In the genomic region with DNA sequence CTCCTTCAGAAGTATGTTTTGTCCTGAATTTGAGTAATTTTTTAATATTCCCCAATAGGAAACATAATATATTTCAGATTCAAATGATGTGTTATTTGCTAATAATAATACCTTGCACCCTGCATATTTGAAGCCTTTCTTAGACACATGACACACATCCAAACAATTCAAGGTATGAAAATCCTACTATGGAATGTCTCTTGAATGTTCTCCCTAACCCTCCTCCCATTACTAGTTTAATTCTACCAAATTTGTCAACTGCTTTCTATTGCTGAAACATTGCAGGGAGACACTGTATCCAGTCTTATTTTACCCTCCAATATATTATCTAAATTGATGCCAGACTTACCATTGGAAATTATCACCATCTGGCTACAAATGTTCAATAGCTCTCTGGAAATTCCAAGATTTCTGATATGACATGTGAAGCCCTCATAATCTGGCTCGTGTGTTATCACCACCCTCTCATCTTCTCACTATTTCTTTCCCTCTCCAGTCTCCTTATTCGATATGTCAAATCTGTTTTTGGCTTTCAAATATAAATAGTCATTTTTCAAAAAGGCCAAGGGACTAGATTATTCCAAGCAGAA, we compare ENCODE assay signal across 21 cellular contexts.
A peak's percentile ranks its signal among the peaks of the same experiment; 100 is the strongest.
DNase-seq lines count a peak whose midpoint lies in the region; ATAC-seq and TF ChIP-seq lines count a peak whose summit lies in the region.
"Had no signal": no experiment of that assay in that cellular context is flagged by ENCODE, and none has a peak within 500 bp of the region (broad histone marks: within the 10 kb centered on the region; RNA-seq: fewer than 3 reads in every experiment).

No MANE protein-coding gene starts in this region.

- H3K4me3 ChIP-seq in GM23248, result no peak overlapping the region
- no peak overlapping the region for H3K4me3 ChIP-seq in SJSA1
- H3K4me3 ChIP-seq in fibroblast of pulmonary artery (replicated peaks; ENCODE audit: low read depth, low read length), result no peak overlapping the region
- H3K4me3 ChIP-seq in trophoblast cell (ENCODE audit: low read depth, low read length), result no peak overlapping the region
- no peak overlapping the region for H3K4me3 ChIP-seq in lower lobe of right lung
- H3K4me3 ChIP-seq in A673 (ENCODE audit: low read depth, low read length, poor library complexity, severe bottlenecking), result no peak overlapping the region
- H3K4me3 ChIP-seq: mucosa of descending colon, Peyer's patch, thoracic aorta had no signal

- no peaks in the 10 kb centered on the region for H3K27me3 Mint-ChIP-seq in natural killer cell (ENCODE audit: low read depth in 2 of 2)

- no peaks in the 10 kb centered on the region for H3K36me3 Mint-ChIP-seq in natural killer cell
- H3K36me3 Mint-ChIP-seq: T-cell had no signal

- H3K9me3 Mint-ChIP-seq in natural killer cell, result peaks cover 3 to 4% of the 10 kb centered on the region in 2 donors

- H3K23ac ChIP-seq in trophoblast cell (ENCODE audit: low read length), result no peak overlapping the region

- BruUV-seq in A673 (replicated peaks; lab: Mats Ljungman, UMichigan), result no TSS peak

- H2AFZ ChIP-seq in GM23248 (peak overlapping the region; percentile 56), trophoblast cell (ENCODE audit: insufficient read depth, low read length, poor library complexity) (no peak overlapping the region)

- H4K12ac ChIP-seq in trophoblast cell (ENCODE audit: low read depth, low read length), result no peak overlapping the region

- no peak overlapping the region for H3K27ac Mint-ChIP-seq in natural killer cell
- H3K27ac Mint-ChIP-seq: T-cell had no signal

- POLR2A ChIA-PET in A673 (lab: Charles Lee; ENCODE audit: low non-redundant PET), result no interaction called here

- no peak overlapping the region for H2AK5ac ChIP-seq in trophoblast cell (ENCODE audit: low read length)

- no peak overlapping the region for H3K9ac ChIP-seq in GM23248
- H3K9ac ChIP-seq in trophoblast cell (ENCODE audit: low read length), result no peak overlapping the region
- H3K9ac ChIP-seq: KMS-11 had no signal

- CTCF ChIA-PET in A673 (lab: Charles Lee), result no interaction called here

- no peak overlapping the region for H3K4me3 Mint-ChIP-seq in natural killer cell
- H3K4me3 Mint-ChIP-seq: T-cell had no signal

- H4K20me1 ChIP-seq in GM23248 (ENCODE audit: insufficient read depth), result no peaks in the 10 kb centered on the region

- DNase-seq in GM23248 (peak; percentile 30), SJSA1 (ENCODE audit: low read depth in 1 of 2, low spot score in 2 of 2) (peak in 1 of 2 experiments; percentile 21), fibroblast of pulmonary artery (ENCODE audit: low read depth) (peak; percentile 35), trophoblast cell (peak in 1 of 2 donors; percentile 70), NCI-H1048 (lab: John Stamatoyannopoulos, UW) (no peak), lower lobe of right lung (no peak), A673 (ENCODE audit: low spot score) (no peak), natural killer cell (no peak)
- DNase-seq: activated CD4-positive, alpha-beta T cell treated with anti-CD3 and anti-CD28 coated beads, Interleukin-2, amount 50 U/mL, for 4 hours; activated naive CD4-positive, alpha-beta T cell treated with Interleukin-2 at 50 U/mL for 16 hours; BE2C; Calu3; GDM1; left cardiac atrium; mucosa of descending colon; NCI-H2171; Peyer's patch; T-cell had no signal

- H3K4me1 Mint-ChIP-seq in natural killer cell, result no peaks in the 10 kb centered on the region
- H3K4me1 Mint-ChIP-seq: T-cell had no signal

- ATAC-seq in lower lobe of right lung (no peak), natural killer cell (no peak)
- ATAC-seq: left cardiac atrium, mucosa of descending colon, T-cell had no signal

- in situ Hi-C loops in GM23248 (cut with MboI), result no loop called here

- no peak overlapping the region for H3K14ac ChIP-seq in trophoblast cell (ENCODE audit: low read length)

- peak overlapping the region; percentile 19 for H3K4me2 ChIP-seq in GM23248 (ENCODE audit: unreplicated experiment)
- no peak overlapping the region for H3K4me2 ChIP-seq in trophoblast cell (ENCODE audit: low read length)
- H3K4me2 ChIP-seq: KMS-11 had no signal

- no peak overlapping the region for H2BK12ac ChIP-seq in trophoblast cell (ENCODE audit: low read length)

- H3K27me3 ChIP-seq in GM23248 (replicated peaks; ENCODE audit: insufficient read depth) (no peaks in the 10 kb centered on the region), SJSA1 (replicated peaks) (no peaks in the 10 kb centered on the region), trophoblast cell (ENCODE audit: insufficient read depth, low read length) (no peaks in the 10 kb centered on the region), lower lobe of right lung (ENCODE audit: low read depth) (no peaks in the 10 kb centered on the region), A673 (replicated peaks; ENCODE audit: insufficient read depth, low read depth, low read length, poor library complexity) (no peaks in the 10 kb centered on the region)
- H3K27me3 ChIP-seq: BE2C, Peyer's patch had no signal

- no peak overlapping the region for H2BK5ac ChIP-seq in trophoblast cell (ENCODE audit: low read depth, low read length, poor library complexity)

- peaks cover 24% of the 10 kb centered on the region for H3K4me1 ChIP-seq in GM23248 (ENCODE audit: insufficient read depth)
- H3K4me1 ChIP-seq in SJSA1 (replicated peaks), result peaks cover 8% of the 10 kb centered on the region
- no peaks in the 10 kb centered on the region for H3K4me1 ChIP-seq in trophoblast cell (ENCODE audit: control insufficient read depth in 1 of 2, insufficient read depth in 2 of 2, low read length in 2 of 2)
- H3K4me1 ChIP-seq in lower lobe of right lung, result no peaks in the 10 kb centered on the region
- H3K4me1 ChIP-seq in A673 (ENCODE audit: insufficient read depth, low read length, poor library complexity, severe bottlenecking), result no peaks in the 10 kb centered on the region
- H3K4me1 ChIP-seq: BE2C, Peyer's patch had no signal

- H3K9me3 ChIP-seq in GM23248 (ENCODE audit: low read depth) (peaks cover 8% of the 10 kb centered on the region), SJSA1 (replicated peaks) (no peaks in the 10 kb centered on the region), trophoblast cell (ENCODE audit: insufficient read depth, low read depth, low read length) (no peaks in the 10 kb centered on the region), lower lobe of right lung (peaks cover 8% of the 10 kb centered on the region), A673 (ENCODE audit: low read depth, low read length, poor library complexity, severe bottlenecking) (peaks cover 12% of the 10 kb centered on the region)
- H3K9me3 ChIP-seq: BE2C, mucosa of descending colon, Peyer's patch, thoracic aorta had no signal

- no peaks in the 10 kb centered on the region for H3K79me2 ChIP-seq in GM23248 (ENCODE audit: insufficient read depth)
- H3K79me2 ChIP-seq in trophoblast cell (ENCODE audit: control insufficient read depth, insufficient read depth, low read length, poor library complexity), result no peaks in the 10 kb centered on the region

- no peaks in the 10 kb centered on the region for H3K79me1 ChIP-seq in trophoblast cell (ENCODE audit: low read length)

- intact Hi-C loops in lower lobe of right lung (cut with DNase I) (no loop called here), A673 (cut with micrococcal nuclease; ENCODE audit: unreplicated experiment) (no loop called here), natural killer cell (cut with micrococcal nuclease) (no loop called here)

- no peak overlapping the region for H4K8ac ChIP-seq in trophoblast cell (ENCODE audit: low read depth, low read length)

- no peak overlapping the region for H4K91ac ChIP-seq in trophoblast cell (ENCODE audit: low read depth, low read length)

- H2BK120ac ChIP-seq in trophoblast cell (ENCODE audit: insufficient read depth, low read length, poor library complexity), result peak overlapping the region; percentile 22

- TF ChIP-seq CTCF in fibroblast of pulmonary artery (IDR thresholded peaks at IDR 0.05; ENCODE audit: low read length, missing control alignments) (no peak), lower lobe of right lung (IDR thresholded peaks at IDR 0.05) (no peak), A673 (conservative IDR thresholded peaks at IDR 0.05; ENCODE audit: low read depth, low read length) (no peak), natural killer cell (IDR thresholded peaks at IDR 0.05) (no peak)

- H3K27ac ChIP-seq in GM23248 (no peak overlapping the region; the same call in 1 of the 2 replicates), SJSA1 (peak overlapping the region; percentile 12; the same call in 1 of the 2 replicates), trophoblast cell (ENCODE audit: low read depth, low read length) (no peak overlapping the region), lower lobe of right lung (no peak overlapping the region), A673 (ENCODE audit: low read depth, low read length, poor library complexity, severe bottlenecking) (no peak overlapping the region)
- H3K27ac ChIP-seq: HL-60, KMS-11, Peyer's patch, thoracic aorta had no signal

- 0 to 6% methylated on average over 2 of the region's 2 CpGs for WGBS in GM23248 (ENCODE audit: low coverage in 1 of 2, low lambda C conversion rate in 2 of 2, missing lambda C conversion rate in 2 of 2), 2 experiments
- WGBS in trophoblast cell (ENCODE audit: extremely low coverage, insufficient coverage, insufficient read length), result no CpG with 5 or more reads among the region's 2 CpGs

- no peak overlapping the region for H3K18ac ChIP-seq in trophoblast cell (ENCODE audit: low read length)

- H3K36me3 ChIP-seq in GM23248 (ENCODE audit: low read depth) (no peaks in the 10 kb centered on the region), SJSA1 (no peaks in the 10 kb centered on the region), trophoblast cell (ENCODE audit: control insufficient read depth in 1 of 2, insufficient read depth in 2 of 2, low read length in 2 of 2) (no peaks in the 10 kb centered on the region), lower lobe of right lung (no peaks in the 10 kb centered on the region), A673 (ENCODE audit: insufficient read depth, low read length, poor library complexity, severe bottlenecking) (no peaks in the 10 kb centered on the region)
- H3K36me3 ChIP-seq: BE2C, Peyer's patch, thoracic aorta had no signal

- H3F3A ChIP-seq in GM23248 (ENCODE audit: insufficient read depth), result peaks cover 21% of the 10 kb centered on the region; the same call in 1 of the 2 replicates

- no peaks in the 10 kb centered on the region for H3K9me2 ChIP-seq in GM23248 (ENCODE audit: insufficient read depth)

- no peak overlapping the region for H3K4ac ChIP-seq in trophoblast cell (ENCODE audit: low read depth, low read length)

Comparison
In these comparisons a context has a peak if more than half of its experiments do, and no peak if none do; other contexts are left out.
1. DNase-seq: peak in GM23248 (single experiment) and fibroblast of pulmonary artery (single experiment); none in NCI-H1048 (single experiment), lower lobe of right lung (single experiment), A673 (single experiment) and natural killer cell (single experiment).